In the genomic region with DNA sequence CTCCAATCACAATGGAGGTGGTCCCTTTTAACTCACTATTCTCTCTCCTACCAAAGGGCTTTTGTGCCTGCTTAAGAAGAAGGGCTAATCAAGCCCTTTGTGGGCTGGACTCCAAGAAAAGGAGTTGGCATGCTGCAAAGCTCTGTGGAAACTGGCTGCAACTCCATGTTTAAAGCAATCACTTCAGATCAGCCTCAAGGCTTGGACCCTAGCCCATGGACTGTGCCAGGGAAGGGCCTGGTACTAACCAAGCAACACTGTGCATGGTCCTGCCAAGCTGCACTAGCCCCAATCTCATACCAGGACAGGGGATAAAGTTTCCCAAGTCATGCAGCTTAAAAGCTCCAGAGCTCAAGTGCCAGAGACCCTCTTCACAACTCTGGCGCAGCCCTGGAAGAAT, we compare ENCODE assay signal across 10 cellular contexts.
DNase-seq lines count a peak whose midpoint lies in the region; ATAC-seq, FAIRE-seq and TF ChIP-seq lines count a peak whose summit lies in the region.
"Had no signal": no experiment of that assay in that cellular context is flagged by ENCODE, and none has a peak within 500 bp of the region (broad histone marks: within the 10 kb centered on the region; RNA-seq: fewer than 3 reads in every experiment).

No MANE protein-coding gene starts in this region.

- H3K27ac ChIP-seq in heart right ventricle (peak overlapping the region in 4 of 10 donors; percentile 5 to 57 (median 22)), small intestine (ENCODE audit: low read depth in 1 of 2, low read length in 1 of 2) (no peak overlapping the region)
- no peak overlapping the region for H3K27ac ChIP-seq in effector memory CD4-positive, alpha-beta T cell (ENCODE audit: insufficient read depth, low read length, poor library complexity, severe bottlenecking)
- H3K27ac ChIP-seq: ascending aorta had no signal

- H3K36me3 ChIP-seq in heart right ventricle (peaks cover 0 to 6% (median under 1%) of the 10 kb centered on the region in 9 donors), small intestine (ENCODE audit: control insufficient read depth in 2 of 2, insufficient read depth in 2 of 2, low read length in 2 of 2) (no peaks in the 10 kb centered on the region)
- no peaks in the 10 kb centered on the region for H3K36me3 ChIP-seq in effector memory CD4-positive, alpha-beta T cell (ENCODE audit: control insufficient read depth, insufficient read depth, low read length)
- H3K36me3 ChIP-seq: ascending aorta had no signal

- intact Hi-C loops in activated B cell treated with CpG ODN at 0.5 μM for 24 hours (cut with micrococcal nuclease): no loop called here
- intact Hi-C loops in heart right ventricle (cut with DNase I): loop anchor here in 4 of 10 donors (5.0 to 10.0 kb wide), 3 partner anchors 87 to 182 kb away; a partner anchor contains a TSS

- H3K4me3 Mint-ChIP-seq in activated B cell treated with CpG ODN at 0.5 μM for 24 hours (no peak overlapping the region), osteocyte (ENCODE audit: unreplicated experiment) (no peak overlapping the region)

- peaks cover 32% of the 10 kb centered on the region for H3K36me3 Mint-ChIP-seq in activated B cell treated with CpG ODN at 0.5 μM for 24 hours (ENCODE audit: low read depth)
- no peaks in the 10 kb centered on the region for H3K36me3 Mint-ChIP-seq in osteocyte (ENCODE audit: unreplicated experiment)

- WGBS in heart right ventricle, 2 donors: 39 to 67% methylated on average over 1 of the region's 1 CpG
- 91 to 100% (median 93%) methylated on average over 1 of the region's 1 CpG for WGBS in small intestine, 3 donors

- H3K4me1 ChIP-seq in heart right ventricle (peaks cover 0 to 18% (median 7%) of the 10 kb centered on the region in 9 donors), small intestine (ENCODE audit: control insufficient read depth in 2 of 2, insufficient read depth in 1 of 2, low read depth in 1 of 2, low read length in 1 of 2) (no peaks in the 10 kb centered on the region)
- H3K4me1 ChIP-seq in effector memory CD4-positive, alpha-beta T cell (ENCODE audit: control insufficient read depth, insufficient read depth, low read length, poor library complexity, severe bottlenecking): no peaks in the 10 kb centered on the region

- TF ChIP-seq CTCF in activated B cell treated with CpG ODN at 0.5 μM for 24 hours (IDR thresholded peaks at IDR 0.05): no peak
- TF ChIP-seq CTCF in heart right ventricle (IDR thresholded peaks at IDR 0.05): no peak
- TF ChIP-seq CTCF in osteocyte (IDR thresholded peaks at IDR 0.05): no peak

- no peaks in the 10 kb centered on the region for H3K4me1 Mint-ChIP-seq in activated B cell treated with CpG ODN at 0.5 μM for 24 hours
- H3K4me1 Mint-ChIP-seq in osteocyte (ENCODE audit: unreplicated experiment): no peaks in the 10 kb centered on the region

- H3K27me3 Mint-ChIP-seq in activated B cell treated with CpG ODN at 0.5 μM for 24 hours (no peaks in the 10 kb centered on the region), osteocyte (ENCODE audit: unreplicated experiment) (peaks cover 3% of the 10 kb centered on the region)

- ATAC-seq in activated B cell treated with CpG ODN at 0.5 μM for 24 hours (ENCODE audit: low read depth) (no peak), heart right ventricle (peak; percentile 84 to 100 (median 94))
- ATAC-seq: esophagus mucosa had no signal

- POLR2A ChIA-PET in activated B cell treated with CpG ODN at 0.5 μM for 24 hours (lab: Charles Lee): interaction anchor here (0.9 kb wide), 1 partner anchor 87 kb away, joined by 3 read pairs; a partner anchor contains a TSS

- H3K27ac Mint-ChIP-seq in activated B cell treated with CpG ODN at 0.5 μM for 24 hours: peak overlapping the region; percentile 50
- H3K27ac Mint-ChIP-seq in osteocyte (ENCODE audit: unreplicated experiment): no peak overlapping the region

- no peak for FAIRE-seq in small intestine (lab: Jason Lieb, UNC)

- H3K9me3 Mint-ChIP-seq in activated B cell treated with CpG ODN at 0.5 μM for 24 hours: no peaks in the 10 kb centered on the region
- H3K9me3 Mint-ChIP-seq in osteocyte (ENCODE audit: unreplicated experiment): no peaks in the 10 kb centered on the region

- H3K4me3 ChIP-seq in heart right ventricle (no peak overlapping the region), small intestine (ENCODE audit: low read depth in 1 of 2, low read length in 2 of 2) (no peak overlapping the region)
- no peak overlapping the region for H3K4me3 ChIP-seq in effector memory CD4-positive, alpha-beta T cell (ENCODE audit: insufficient read depth, low read depth, low read length, poor library complexity, severe bottlenecking)
- H3K4me3 ChIP-seq: ascending aorta had no signal

- H3K9me3 ChIP-seq in heart right ventricle: no peaks in the 10 kb centered on the region
- H3K9me3 ChIP-seq in small intestine (ENCODE audit: control insufficient read depth, low read depth): no peaks in the 10 kb centered on the region
- H3K9me3 ChIP-seq in effector memory CD4-positive, alpha-beta T cell (ENCODE audit: control insufficient read depth, low read length): no peaks in the 10 kb centered on the region
- H3K9me3 ChIP-seq: ascending aorta had no signal

- CTCF ChIA-PET in activated B cell treated with CpG ODN at 0.5 μM for 24 hours (lab: Charles Lee): interaction anchor here (1.2 to 2.6 kb wide), 4 partner anchors 87 to 295 kb away, joined by 3 to 36 read pairs (median 6); a partner anchor contains a TSS

- DNase-seq in D341Med (ENCODE audit: low spot score) (peak; percentile 25), activated B cell treated with CpG ODN at 0.5 μM for 24 hours (no peak), heart right ventricle (peak; percentile 63 to 69), putamen (ENCODE audit: low spot score) (peak; percentile 91), osteocyte (ENCODE audit: extremely low spot score, unreplicated experiment) (no peak), small intestine (no peak), cortex of kidney (lab: John Stamatoyannopoulos, UW) (no peak)
- DNase-seq in effector memory CD4-positive, alpha-beta T cell: no peak

- H3K27me3 ChIP-seq in heart right ventricle: no peaks in the 10 kb centered on the region
- no peaks in the 10 kb centered on the region for H3K27me3 ChIP-seq in small intestine (ENCODE audit: control insufficient read depth in 2 of 2, insufficient read depth in 2 of 2, low read length in 2 of 2)
- no peaks in the 10 kb centered on the region for H3K27me3 ChIP-seq in effector memory CD4-positive, alpha-beta T cell (replicated peaks; ENCODE audit: control insufficient read depth, insufficient read depth, low read length, poor library complexity, severe bottlenecking)
- H3K27me3 ChIP-seq: ascending aorta had no signal

Comparison
In these comparisons a context has a peak if more than half of its experiments do, and no peak if none do; other contexts are left out.
1. DNase-seq: peak in D341Med (single experiment), heart right ventricle (2 of 2) and putamen (single experiment); none in activated B cell treated with CpG ODN at 0.5 μM for 24 hours (single experiment), osteocyte (single experiment), small intestine (single experiment), effector memory CD4-positive, alpha-beta T cell (0 of 3) and cortex of kidney (single experiment).